ENCODE assay signal across 20 cellular contexts in genomic region chr1:55781003-55781402, GRCh38.
"Had no signal": no experiment of that assay in that cellular context is flagged by ENCODE, and none has a peak within 500 bp of the region (broad histone marks: within the 10 kb centered on the region; RNA-seq: fewer than 3 reads in every experiment).

No MANE protein-coding gene starts in this region.

- H3K4me3 ChIP-seq: MG63, SJCRH30 had no signal

- H3K27me3 ChIP-seq: MG63, SJCRH30 had no signal

- H3K27ac ChIP-seq: HL-60, SJCRH30 had no signal

- H3K36me3 ChIP-seq: MG63, SJCRH30 had no signal

- H3K4me1 ChIP-seq: SJCRH30 had no signal

- ATAC-seq: Right ventricle myocardium inferior, T-helper 17 cell had no signal

- DNase-seq: KBM-7, MG63, NCI-H1092, NCI-H1105 treated with DMSO at 0.1 percent for 48 hours, NCI-H1417 treated with DMSO at 0.1 percent for 48 hours, NCI-H146, NCI-H1694 treated with DMSO at 0.1 percent for 48 hours, NCI-H1930, NCI-H2081 treated with DMSO at 0.1 percent for 48 hours, NCI-H2171, NCI-H226, NCI-H510A treated with DMSO at 0.1 percent for 48 hours, NCI-H526, NCI-H82, SHP77 treated with DMSO at 0.1 percent for 48 hours, SJCRH30, T-helper 1 cell, T-helper 17 cell had no signal

- H3K9me3 ChIP-seq: MG63, SJCRH30 had no signal
